8 cellular contexts compared by ENCODE assay signal in the genomic region with DNA sequence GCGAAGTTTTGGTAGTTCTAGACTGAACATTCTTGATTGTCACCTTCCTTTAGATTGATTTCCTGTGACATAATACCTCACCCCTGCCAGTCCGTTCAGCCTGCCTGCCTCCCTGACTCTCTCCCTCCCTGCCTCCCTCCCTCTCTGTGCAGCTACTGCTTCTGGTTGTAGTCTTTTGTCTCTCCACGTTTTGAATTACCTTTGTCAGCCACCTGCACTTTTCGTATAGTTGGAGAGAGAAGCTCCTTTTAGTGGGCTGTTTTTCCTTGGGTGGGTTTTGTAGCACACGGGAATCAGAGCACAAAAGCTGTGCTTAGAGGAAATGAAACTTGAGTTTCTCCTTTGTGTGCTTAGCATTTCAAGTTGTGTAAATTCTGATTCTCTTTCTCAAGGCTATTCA. TPM values are rescaled to one million over a fixed set of nuclear protein-coding genes. Genes with fewer than 3 reads are reported as not detected.
DNase-seq lines count a peak whose midpoint lies in the region; ATAC-seq, FAIRE-seq and TF ChIP-seq lines count a peak whose summit lies in the region.

No MANE protein-coding gene starts in this region.

- H3K36me3 ChIP-seq in CD4-positive, CD25-positive, alpha-beta regulatory T cell (ENCODE audit: control insufficient read depth, insufficient read depth, low read length), result peaks cover 33% of the 10 kb centered on the region
- H3K36me3 ChIP-seq in WERI-Rb-1, result peaks cover 17% of the 10 kb centered on the region
- H3K36me3 ChIP-seq in HepG2 (replicated peaks in 1 of 2; ENCODE audit: control insufficient read depth in 1 of 2, insufficient read depth in 2 of 2, low read length in 2 of 2), result peaks cover 4 to 9% of the 10 kb centered on the region in 2 experiments

- ATAC-seq in CD4-positive, CD25-positive, alpha-beta regulatory T cell (ENCODE audit: low read depth in 2 of 2), result peak; percentile 85 to 93
- ATAC-seq in GM19328 (IDR thresholded peaks at IDR 0.05; ENCODE audit: unreplicated experiment) (peak; percentile 84), HG03139 (IDR thresholded peaks at IDR 0.05; ENCODE audit: unreplicated experiment) (peak; percentile 95), Right ventricle myocardium superior (ENCODE audit: poor library complexity) (no peak), HepG2 (no peak)

- peak overlapping the region; percentile 24 to 64 (median 57) for H3K27ac Mint-ChIP-seq in CD4-positive, CD25-positive, alpha-beta regulatory T cell

- in situ Hi-C loops in HepG2 (cut with HindIII; ENCODE audit: extremely low pct_ligation_motif_present, low pct_unique_long_range_greater_than_20kb), result no loop called here

- CTCF ChIA-PET in HepG2 (lab: Yijun Ruan, JAX; ENCODE audit: low intra/inter-chr PET ratio, low total read pairs), result no interaction called here

- no peaks in the 10 kb centered on the region for H3K9me3 Mint-ChIP-seq in CD4-positive, CD25-positive, alpha-beta regulatory T cell

- DNase-seq in CD4-positive, CD25-positive, alpha-beta regulatory T cell, result peak in 2 of 3 donors; percentile 29 to 54
- DNase-seq in astrocyte of the hippocampus (ENCODE audit: low read depth, low spot score) (peak; percentile 11), Right ventricle myocardium superior (no peak), NCI-H2029 treated with DMSO at 0.1 percent for 48 hours (lab: John Stamatoyannopoulos, UW) (no peak), WERI-Rb-1 (no peak), HepG2 (ENCODE audit: low spot score) (no peak)

- H3K4me2 ChIP-seq in HepG2 (ENCODE audit: low read depth, low read length), result no peak overlapping the region

- H3K79me2 ChIP-seq in HepG2 (ENCODE audit: insufficient read depth, low read length), result no peaks in the 10 kb centered on the region

- no peak overlapping the region for H3K27ac ChIP-seq in CD4-positive, CD25-positive, alpha-beta regulatory T cell (ENCODE audit: insufficient read depth, low read length, poor library complexity, severe bottlenecking)
- H3K27ac ChIP-seq in WERI-Rb-1, result no peak overlapping the region
- no peak overlapping the region for H3K27ac ChIP-seq in HepG2 (ENCODE audit: extremely low read length, insufficient read depth, low read length)

- H4K20me1 ChIP-seq in HepG2 (ENCODE audit: insufficient read depth, low read length), result no peaks in the 10 kb centered on the region

- WGBS in HepG2 (ENCODE audit: low lambda C conversion rate), result 87% methylated on average over 5 of the region's 5 CpGs

- no peak overlapping the region for H2AFZ ChIP-seq in HepG2 (ENCODE audit: low read length)

- BruUV-seq in HepG2 (replicated peaks; lab: Mats Ljungman, UMichigan), result no TSS peak

- peak overlapping the region in 3 of 4 donors; percentile 32 to 76 (median 62) for H3K4me3 Mint-ChIP-seq in CD4-positive, CD25-positive, alpha-beta regulatory T cell

- intact Hi-C loops in Right ventricle myocardium superior (cut with DNase I) (no loop called here), HepG2 (cut with micrococcal nuclease; ENCODE audit: unreplicated experiment) (no loop called here)

- POLR2A ChIA-PET in HepG2 (lab: Yijun Ruan, JAX), result no interaction called here

- H3K4me3 ChIP-seq in CD4-positive, CD25-positive, alpha-beta regulatory T cell (ENCODE audit: low read depth, low read length), result peak overlapping the region; percentile 5
- H3K4me3 ChIP-seq in WERI-Rb-1 (ENCODE audit: low read depth, low read length) (no peak overlapping the region), HepG2 (replicated peaks in 1 of 3; ENCODE audit: insufficient read depth in 1 of 3, low read depth in 2 of 3, low read length in 3 of 3) (no peak overlapping the region)

- TF ChIP-seq POLR2A in HepG2 (IDR thresholded peaks at IDR 0.05; ENCODE audit: insufficient read depth in 1 of 2, low read depth in 2 of 2, low read length in 2 of 2), result no peak

- H3K9ac ChIP-seq in HepG2 (ENCODE audit: insufficient read depth, low read depth, low read length), result no peak overlapping the region

- no peaks in the 10 kb centered on the region for H3K9me3 ChIP-seq in CD4-positive, CD25-positive, alpha-beta regulatory T cell (ENCODE audit: control insufficient read depth in 2 of 2, low read length in 2 of 2)
- H3K9me3 ChIP-seq in WERI-Rb-1 (ENCODE audit: severe bottlenecking), result no peaks in the 10 kb centered on the region
- H3K9me3 ChIP-seq in HepG2 (ENCODE audit: low read length), result no peaks in the 10 kb centered on the region

- H3K4me1 ChIP-seq in CD4-positive, CD25-positive, alpha-beta regulatory T cell (ENCODE audit: control insufficient read depth, insufficient read depth, low read length, poor library complexity, severe bottlenecking), result peaks cover 7% of the 10 kb centered on the region
- H3K4me1 ChIP-seq in HepG2 (ENCODE audit: insufficient read depth, low read length), result no peaks in the 10 kb centered on the region

- peaks cover 14 to 33% (median 26%) of the 10 kb centered on the region in 4 donors for H3K4me1 Mint-ChIP-seq in CD4-positive, CD25-positive, alpha-beta regulatory T cell

- no peaks in the 10 kb centered on the region for H3K27me3 Mint-ChIP-seq in CD4-positive, CD25-positive, alpha-beta regulatory T cell

- TF ChIP-seq RAD21 in HepG2 (CRISPR knock-in tag; IDR thresholded peaks at IDR 0.05), result no peak

- H3K27me3 ChIP-seq in CD4-positive, CD25-positive, alpha-beta regulatory T cell (ENCODE audit: control insufficient read depth, insufficient read depth, low read length), result no peaks in the 10 kb centered on the region
- no peaks in the 10 kb centered on the region for H3K27me3 ChIP-seq in WERI-Rb-1 (ENCODE audit: insufficient read depth, low read depth, severe bottlenecking)
- no peaks in the 10 kb centered on the region for H3K27me3 ChIP-seq in HepG2 (ENCODE audit: control insufficient read depth in 1 of 2, insufficient read depth in 2 of 2, low read length in 2 of 2)

- TF ChIP-seq CTCF in WERI-Rb-1 (IDR thresholded peaks at IDR 0.05; ENCODE audit: low read depth, low read length), result no peak
- no peak for TF ChIP-seq CTCF in HepG2 (CRISPR knock-in tag; IDR thresholded peaks at IDR 0.05)

- TF ChIP-seq EP300 in HepG2 (IDR thresholded peaks at IDR 0.05; ENCODE audit: low read depth in 2 of 2, low read length in 2 of 2), result no peak
- TF ChIP-seq EP300 in HepG2 (CRISPR knock-in tag; IDR thresholded peaks at IDR 0.05; ENCODE audit: borderline replicate concordance), result no peak

- FAIRE-seq in HepG2 (lab: Jason Lieb, UNC), result no peak

- peaks cover 33% of the 10 kb centered on the region for H3K36me3 Mint-ChIP-seq in CD4-positive, CD25-positive, alpha-beta regulatory T cell

TF ChIP-seq in HepG2, 621 proteins besides CTCF, POLR2A, EP300 and RAD21 (continues in another document):
- TF ChIP-seq RFX3 (CRISPR knock-in tag; IDR thresholded peaks at IDR 0.05) (no peak), THYN1 (CRISPR knock-in tag; IDR thresholded peaks at IDR 0.05; ENCODE audit: borderline replicate concordance, low read depth) (no peak), KLF16 (CRISPR knock-in tag; IDR thresholded peaks at IDR 0.05) (no peak), BRD4 (CRISPR knock-in tag; IDR thresholded peaks at IDR 0.05) (no peak), ZNF225 (CRISPR knock-in tag; IDR thresholded peaks at IDR 0.05) (no peak), ZNF460 (CRISPR knock-in tag; IDR thresholded peaks at IDR 0.05; ENCODE audit: borderline replicate concordance) (no peak), ZBTB7B (CRISPR knock-in tag; IDR thresholded peaks at IDR 0.05) (no peak), ZFP36L2 (CRISPR knock-in tag; IDR thresholded peaks at IDR 0.05) (no peak), ZNF589 (CRISPR knock-in tag; conservative IDR thresholded peaks at IDR 0.05) (no peak)
- TF ChIP-seq, protein P1, sequence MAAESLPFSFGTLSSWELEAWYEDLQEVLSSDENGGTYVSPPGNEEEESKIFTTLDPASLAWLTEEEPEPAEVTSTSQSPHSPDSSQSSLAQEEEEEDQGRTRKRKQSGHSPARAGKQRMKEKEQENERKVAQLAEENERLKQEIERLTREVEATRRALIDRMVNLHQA (CRISPR knock-in tag; IDR thresholded peaks at IDR 0.05), result no peak

RNA-seq across cellular contexts. Expression of a gene that starts 32.6 kb away (rescaled TPM):
- 14.9 TPM for total RNA-seq in CD4-positive, CD25-positive, alpha-beta regulatory T cell
- polyA plus RNA-seq in CD4-positive, CD25-positive, alpha-beta regulatory T cell, result 10 to 100 TPM; 21.9 to 37.5 (median 27.8) TPM
- total RNA-seq in Right ventricle myocardium superior, result 6.2 TPM
- total RNA-seq in HepG2 (2016; rRNA removed; fragmentation: Illumina TruSeq; extraction: Trizol), result 135 and 216 TPM in 2 replicates
- 56.7 and 57.3 TPM in 2 replicates for total RNA-seq in HepG2 (2016; cell fraction: cytosol; rRNA removed; fragmentation: Illumina TruSeq; extraction: Trizol; ENCODE audit: low read depth)
- 150 and 216 TPM in 2 replicates for total RNA-seq in HepG2 (2016; cell fraction: insoluble cytoplasmic fraction; rRNA removed; fragmentation: Illumina TruSeq; extraction: Trizol)
- 135 and 158 TPM in 2 replicates for total RNA-seq in HepG2 (2016; cell fraction: membrane; rRNA removed; fragmentation: Illumina TruSeq; extraction: Trizol)
- 178 and 218 TPM in 2 replicates for total RNA-seq in HepG2 (2016; cell fraction: nucleus; rRNA removed; fragmentation: Illumina TruSeq; extraction: Trizol)
- polyA plus RNA-seq in HepG2 (2011; rRNA removed), result 98.1 and 138 TPM in 2 replicates
- 48.1 and 138 TPM in 2 replicates for polyA plus RNA-seq in HepG2 (2011; cell fraction: cytosol; rRNA removed)
- 17.9 and 54.3 TPM in 2 replicates for polyA plus RNA-seq in HepG2 (2011; cell fraction: nucleus; rRNA removed)
- 175 and 202 TPM in 2 replicates for polyA plus RNA-seq in HepG2 (2012)
- polyA plus RNA-seq in HepG2 (2016; cell fraction: cytosol; fragmentation: Illumina TruSeq; extraction: Trizol; ENCODE audit: low read depth), result 23.5 and 27.9 TPM in 2 replicates
- polyA plus RNA-seq in HepG2 (2016; cell fraction: insoluble cytoplasmic fraction; fragmentation: Illumina TruSeq; extraction: Trizol; ENCODE audit: low read depth), result 109 and 119 TPM in 2 replicates
- 58.7 and 63.0 TPM in 2 replicates for polyA plus RNA-seq in HepG2 (2016; cell fraction: membrane; fragmentation: Illumina TruSeq; extraction: Trizol; ENCODE audit: low read depth)
- polyA plus RNA-seq in HepG2 (2016; cell fraction: nucleus; fragmentation: Illumina TruSeq; extraction: Trizol; ENCODE audit: insufficient read depth, low read depth), result 234 and 249 TPM in 2 replicates
- polyA minus RNA-seq in HepG2 (2011; rRNA and poly(A)+ RNA removed; ENCODE audit: low replicate concordance), result 11.4 and 32.9 TPM in 2 replicates
- 61.6 and 109 TPM in 2 replicates for polyA minus RNA-seq in HepG2 (2011; cell fraction: cytosol; rRNA and poly(A)+ RNA removed)
- polyA minus RNA-seq in HepG2 (2011; cell fraction: nucleus; rRNA and poly(A)+ RNA removed), result 48.5 and 106 TPM in 2 replicates

Comparison
In these comparisons a context has a peak if more than half of its experiments do, and no peak if none do; other contexts are left out.
1. ATAC-seq: peak in CD4-positive, CD25-positive, alpha-beta regulatory T cell (2 of 2), GM19328 (single experiment) and HG03139 (single experiment); none in Right ventricle myocardium superior (single experiment) and HepG2 (single experiment).
2. DNase-seq: peak in CD4-positive, CD25-positive, alpha-beta regulatory T cell (2 of 3) and astrocyte of the hippocampus (single experiment); none in Right ventricle myocardium superior (single experiment), NCI-H2029 treated with DMSO at 0.1 percent for 48 hours (single experiment), WERI-Rb-1 (single experiment) and HepG2 (single experiment).